Comparison of ENCODE assay signal across 10 cellular contexts in the genomic region with DNA sequence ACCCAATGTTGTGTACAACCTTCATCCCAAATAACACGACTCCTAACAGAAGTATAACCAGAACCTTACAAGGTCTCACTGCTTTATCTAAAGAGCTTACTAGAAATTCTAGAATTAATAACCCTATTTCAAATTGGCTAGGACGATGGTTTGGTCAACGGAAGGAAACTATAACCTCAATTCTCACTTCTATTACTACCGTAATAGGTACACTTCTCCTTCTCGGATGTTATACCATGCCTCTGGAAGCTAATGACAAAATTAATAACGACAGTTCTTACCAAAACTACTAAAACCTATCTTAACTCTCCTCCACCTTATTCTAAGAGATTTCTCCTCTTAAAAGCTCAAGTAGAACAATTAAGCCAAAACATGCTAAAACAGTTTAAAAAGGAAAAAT. TPM values are rescaled to one million over a fixed set of nuclear protein-coding genes. Genes with fewer than 3 reads are reported as not detected.
A peak's percentile ranks its signal among the peaks of the same experiment; 100 is the strongest.
DNase-seq lines count a peak whose midpoint lies in the region; ATAC-seq, FAIRE-seq and TF ChIP-seq lines count a peak whose summit lies in the region.
"Had no signal": no experiment of that assay in that cellular context is flagged by ENCODE, and none has a peak within 500 bp of the region (broad histone marks: within the 10 kb centered on the region; RNA-seq: fewer than 3 reads in every experiment).

No MANE protein-coding gene starts in this region.

- H3K9me3 ChIP-seq in DOHH2 (ENCODE audit: control insufficient read depth, insufficient read depth, low read length) (no peaks in the 10 kb centered on the region), endothelial cell of umbilical vein (replicated peaks; ENCODE audit: control insufficient read depth, insufficient read depth, low read length) (no peaks in the 10 kb centered on the region), psoas muscle (no peaks in the 10 kb centered on the region), mucosa of descending colon (no peaks in the 10 kb centered on the region)

- peaks cover under 1% of the 10 kb centered on the region; the same call in 1 of the 2 replicates for H3K36me3 ChIP-seq in DOHH2 (ENCODE audit: control insufficient read depth, low read length)
- no peaks in the 10 kb centered on the region for H3K36me3 ChIP-seq in endothelial cell of umbilical vein (ENCODE audit: control insufficient read depth in 2 of 2, extremely low read depth in 1 of 2, insufficient read depth in 2 of 2, low read length in 2 of 2)
- peaks cover 0 to 3% of the 10 kb centered on the region in 2 donors for H3K36me3 ChIP-seq in psoas muscle (ENCODE audit: insufficient read depth in 1 of 2, low read depth in 1 of 2)
- H3K36me3 ChIP-seq in mucosa of descending colon (ENCODE audit: low read depth), result no peaks in the 10 kb centered on the region

- no peak for TF ChIP-seq POLR2A in endothelial cell of umbilical vein (IDR thresholded peaks at IDR 0.05; ENCODE audit: low read depth, low read length)

- H3K79me2 ChIP-seq in DOHH2 (ENCODE audit: control insufficient read depth, low read length) (no peaks in the 10 kb centered on the region), endothelial cell of umbilical vein (ENCODE audit: control insufficient read depth, insufficient read depth, low read length) (no peaks in the 10 kb centered on the region)

- ATAC-seq in psoas muscle (no peak), GM21390 (IDR thresholded peaks at IDR 0.05; ENCODE audit: unreplicated experiment) (no peak), mucosa of descending colon (no peak)

- no peak for FAIRE-seq in endothelial cell of umbilical vein (lab: Jason Lieb, UNC)

- no peaks in the 10 kb centered on the region for H3K9me2 ChIP-seq in DOHH2 (replicated peaks; ENCODE audit: control insufficient read depth, low read length)

- H3K9ac ChIP-seq in endothelial cell of umbilical vein (replicated peaks; ENCODE audit: extremely low read depth, insufficient read depth, low read length), result peak overlapping the region; percentile 74

- H3K27me3 Mint-ChIP-seq in osteocyte (ENCODE audit: unreplicated experiment), result no peaks in the 10 kb centered on the region

- intact Hi-C loops in endothelial cell of umbilical vein (cut with micrococcal nuclease), result no loop called here
- intact Hi-C loops in psoas muscle (cut with DNase I), result loop anchor here in 1 of 2 donors (2.0 kb wide), 1 partner anchor 23 kb away; the partner anchor contains the start of gene UBC
- intact Hi-C loops in mucosa of descending colon (cut with DNase I, micrococcal nuclease), result no loop called here

- H3K4me3 ChIP-seq in DOHH2 (ENCODE audit: low read length), result peak overlapping the region; percentile 89
- H3K4me3 ChIP-seq in endothelial cell of umbilical vein (replicated peaks in 1 of 3; ENCODE audit: insufficient read depth in 1 of 3, low read depth in 1 of 3, low read length in 3 of 3), result peak overlapping the region in 1 of 3 experiments; percentile 60
- H3K4me3 ChIP-seq in psoas muscle, result peak overlapping the region; percentile 66
- no peak overlapping the region for H3K4me3 ChIP-seq in mucosa of descending colon

- H3K27ac ChIP-seq in DOHH2 (ENCODE audit: low read depth, low read length) (peak overlapping the region; percentile 89), endothelial cell of umbilical vein (ENCODE audit: insufficient read depth, low read depth, low read length) (peak overlapping the region; percentile 87), psoas muscle (peak overlapping the region; percentile 93)

- dilution Hi-C loops in endothelial cell of umbilical vein (cut with MboI; ENCODE audit: extremely low pct_ligation_motif_present, low sequenced_read_pairs), result no loop called here

- no peaks in the 10 kb centered on the region for H3K9me1 ChIP-seq in endothelial cell of umbilical vein (replicated peaks; ENCODE audit: control insufficient read depth, extremely low read depth, insufficient read depth, low read length)

- BruUV-seq in endothelial cell of umbilical vein (replicated peaks; lab: Mats Ljungman, UMichigan), result no TSS peak

- DNase-seq in LoVo (ENCODE audit: low spot score) (peak; percentile 11), endothelial cell of umbilical vein (ENCODE audit: low read depth, low spot score) (peak; percentile 33), psoas muscle (no peak), osteocyte (ENCODE audit: extremely low spot score, unreplicated experiment) (no peak), mucosa of descending colon (no peak), UCSD-AML1 (lab: John Stamatoyannopoulos, UW; ENCODE audit: unreplicated experiment) (no peak)
- DNase-seq: activated CD8-positive, alpha-beta memory T cell treated with anti-CD3 and anti-CD28 coated beads for 24 hours; stimulated activated CD4-positive, alpha-beta T cell treated with anti-CD3 and anti-CD28 coated beads, Interleukin-2, amount 100 ng/mL, for 24 hours had no signal

- H3K36me3 Mint-ChIP-seq in osteocyte (ENCODE audit: unreplicated experiment), result no peaks in the 10 kb centered on the region

- POLR2A ChIA-PET in endothelial cell of umbilical vein (lab: Charles Lee), result interaction anchor here (0.7 to 3.6 kb wide), 7 partner anchors 10 to 31 kb away, joined by 3 to 46 read pairs (median 4); partner anchors contain the start of gene UBC

- H3K4me2 ChIP-seq in DOHH2 (ENCODE audit: low read length), result peak overlapping the region; percentile 95
- peak overlapping the region; percentile 80 for H3K4me2 ChIP-seq in endothelial cell of umbilical vein (ENCODE audit: insufficient read depth, low read length)

- H2AFZ ChIP-seq in endothelial cell of umbilical vein (ENCODE audit: low read depth, low read length), result peak overlapping the region; percentile 37

- H3K9me3 Mint-ChIP-seq in osteocyte (ENCODE audit: unreplicated experiment), result no peaks in the 10 kb centered on the region

- TF ChIP-seq CTCF in DOHH2 (IDR thresholded peaks at IDR 0.05; ENCODE audit: low read depth, low read length, poor library complexity, severe bottlenecking) (no peak), endothelial cell of umbilical vein (IDR thresholded peaks at IDR 0.05; ENCODE audit: extremely low read depth in 1 of 2, insufficient read depth in 1 of 2, low read depth in 1 of 2, low read length in 2 of 2) (no peak), psoas muscle (IDR thresholded peaks at IDR 0.05) (no peak), osteocyte (IDR thresholded peaks at IDR 0.05) (no peak), mucosa of descending colon (IDR thresholded peaks at IDR 0.05) (no peak)

- CTCF ChIA-PET in endothelial cell of umbilical vein (lab: Charles Lee), result interaction anchor here (1.2 to 7.4 kb wide), 6 partner anchors 10 to 37 kb away, joined by 3 to 232 read pairs (median 30); partner anchors contain the start of gene UBC

- no peak overlapping the region for H3K4me3 Mint-ChIP-seq in osteocyte (ENCODE audit: unreplicated experiment)

- 47 to 64% (median 56%) methylated on average over 6 of the region's 6 CpGs for WGBS in psoas muscle, 3 donors

- no peaks in the 10 kb centered on the region for H4K20me1 ChIP-seq in DOHH2 (ENCODE audit: control insufficient read depth, insufficient read depth, low read depth, low read length)
- no peaks in the 10 kb centered on the region for H4K20me1 ChIP-seq in endothelial cell of umbilical vein (replicated peaks; ENCODE audit: control insufficient read depth, extremely low read depth, insufficient read depth, low read length)

- H3K4me1 Mint-ChIP-seq in osteocyte (ENCODE audit: unreplicated experiment), result peaks cover 17% of the 10 kb centered on the region

- no peak overlapping the region for H3K27ac Mint-ChIP-seq in osteocyte (ENCODE audit: unreplicated experiment)

- no peaks in the 10 kb centered on the region for H3K27me3 ChIP-seq in DOHH2 (ENCODE audit: control insufficient read depth, low read length)
- no peaks in the 10 kb centered on the region for H3K27me3 ChIP-seq in endothelial cell of umbilical vein (ENCODE audit: control insufficient read depth in 2 of 2, insufficient read depth in 2 of 2, low read length in 2 of 2)
- no peaks in the 10 kb centered on the region for H3K27me3 ChIP-seq in psoas muscle (ENCODE audit: insufficient read depth in 3 of 3, low read length in 2 of 3)

- peaks cover 28% of the 10 kb centered on the region for H3K4me1 ChIP-seq in DOHH2 (ENCODE audit: control insufficient read depth, low read length)
- H3K4me1 ChIP-seq in endothelial cell of umbilical vein (ENCODE audit: control insufficient read depth, extremely low read depth, insufficient read depth, low read length), result peaks cover 26% of the 10 kb centered on the region
- peaks cover 18% of the 10 kb centered on the region for H3K4me1 ChIP-seq in psoas muscle
- peaks cover 29% of the 10 kb centered on the region for H3K4me1 ChIP-seq in mucosa of descending colon (ENCODE audit: low read depth)

- H3F3A ChIP-seq in DOHH2 (ENCODE audit: control insufficient read depth, insufficient read depth), result peaks cover 30% of the 10 kb centered on the region

RNA-seq across cellular contexts. Expression of gene UBC, which starts 23.6 kb away (rescaled TPM):
- total RNA-seq in endothelial cell of umbilical vein (875 and 911 TPM in 2 replicates), psoas muscle (over 10,000 TPM in 1 of 4 donors, 1,000 to 10,000 TPM in 3; 2,036 to 18,039 (median 3,061) TPM), osteocyte (1,249 and 1,279 TPM in 2 replicates), mucosa of descending colon (1,000 to 10,000 TPM; 1,242 to 1,563 (median 1,498) TPM)
- polyA plus RNA-seq in endothelial cell of umbilical vein (1,040 and 1,305 TPM in 2 replicates), psoas muscle (1,000 to 10,000 TPM; 2,132 to 9,997 (median 2,719) TPM)
- polyA plus RNA-seq in endothelial cell of umbilical vein (2011; cell fraction: cytosol; rRNA removed), result 1,913 and 1,931 TPM in 2 replicates
- polyA plus RNA-seq in endothelial cell of umbilical vein (2011; cell fraction: nucleus; rRNA removed), result 1,373 and 1,721 TPM in 2 replicates
- polyA plus RNA-seq in endothelial cell of umbilical vein (2012), result 1,239 and 1,518 TPM in 2 replicates
- 537 and 767 TPM in 2 replicates for polyA minus RNA-seq in endothelial cell of umbilical vein
- polyA minus RNA-seq in endothelial cell of umbilical vein (2011; cell fraction: cytosol; rRNA and poly(A)+ RNA removed), result 247 TPM
- 157 and 183 TPM in 2 replicates for polyA minus RNA-seq in endothelial cell of umbilical vein (2011; cell fraction: nucleus; rRNA and poly(A)+ RNA removed)

RNA-seq across cellular contexts. Expression of gene DHX37, which starts 50.9 kb away (rescaled TPM):
- total RNA-seq in endothelial cell of umbilical vein (23.6 and 25.2 TPM in 2 replicates), psoas muscle (10 to 100 TPM; 15.0 to 29.4 (median 26.8) TPM), osteocyte (17.8 and 18.8 TPM in 2 replicates), mucosa of descending colon (10 to 100 TPM; 14.4 to 17.8 (median 14.8) TPM)
- polyA plus RNA-seq in endothelial cell of umbilical vein (10.9 and 11.6 TPM in 2 replicates), psoas muscle (10 to 100 TPM; 21.6 to 49.7 (median 29.4) TPM)
- polyA plus RNA-seq in endothelial cell of umbilical vein (2011; cell fraction: cytosol; rRNA removed), result 8.8 and 9.7 TPM in 2 replicates
- 24.7 and 28.4 TPM in 2 replicates for polyA plus RNA-seq in endothelial cell of umbilical vein (2011; cell fraction: nucleus; rRNA removed)
- 15.6 and 16.3 TPM in 2 replicates for polyA plus RNA-seq in endothelial cell of umbilical vein (2012)
- polyA minus RNA-seq in endothelial cell of umbilical vein, result 14.3 and 17.2 TPM in 2 replicates
- 18.5 TPM for polyA minus RNA-seq in endothelial cell of umbilical vein (2011; cell fraction: cytosol; rRNA and poly(A)+ RNA removed)
- polyA minus RNA-seq in endothelial cell of umbilical vein (2011; cell fraction: nucleus; rRNA and poly(A)+ RNA removed), result 11.3 and 16.3 TPM in 2 replicates

RNA-seq across cellular contexts. Expression of gene BRI3BP, which starts 55.4 kb away (rescaled TPM):
- total RNA-seq in endothelial cell of umbilical vein, result 8.2 and 8.3 TPM in 2 replicates
- polyA plus RNA-seq in endothelial cell of umbilical vein, result 2.8 and 3.4 TPM in 2 replicates
- 3.1 and 3.2 TPM in 2 replicates for polyA plus RNA-seq in endothelial cell of umbilical vein (2011; cell fraction: cytosol; rRNA removed)
- polyA plus RNA-seq in endothelial cell of umbilical vein (2011; cell fraction: nucleus; rRNA removed), result 1.2 and 2.0 TPM in 2 replicates
- 3.9 and 5.5 TPM in 2 replicates for polyA plus RNA-seq in endothelial cell of umbilical vein (2012)
- 5.2 and 5.4 TPM in 2 replicates for polyA minus RNA-seq in endothelial cell of umbilical vein
- polyA minus RNA-seq in endothelial cell of umbilical vein (2011; cell fraction: cytosol; rRNA and poly(A)+ RNA removed), result 25.5 TPM
- polyA minus RNA-seq in endothelial cell of umbilical vein (2011; cell fraction: nucleus; rRNA and poly(A)+ RNA removed), result 1.7 and 2.2 TPM in 2 replicates
- total RNA-seq in psoas muscle, result 1 to 10 TPM; 1.1 to 2.8 (median 1.4) TPM
- polyA plus RNA-seq in psoas muscle, result 1 to 10 TPM in 2 of 3 donors, under 1 TPM in 1; 0.72 to 2.8 (median 2.3) TPM
- total RNA-seq in osteocyte, result 4.9 and 5.4 TPM in 2 replicates
- total RNA-seq in mucosa of descending colon, result 10 to 100 TPM; 21.3 to 45.1 (median 44.4) TPM

Comparison
In these comparisons a context has a peak if more than half of its experiments do, and no peak if none do; other contexts are left out.
1. DNase-seq: peak in LoVo (single experiment) and endothelial cell of umbilical vein (single experiment); none in psoas muscle (0 of 2), osteocyte (single experiment), mucosa of descending colon (0 of 3) and UCSD-AML1 (single experiment).
2. Peak in every context shown above with its lines, with median percentiles within 50 percentile points of each other: H3K27ac ChIP-seq.